Comparison of ENCODE assay signal across 1 cellular context in the genomic region with DNA sequence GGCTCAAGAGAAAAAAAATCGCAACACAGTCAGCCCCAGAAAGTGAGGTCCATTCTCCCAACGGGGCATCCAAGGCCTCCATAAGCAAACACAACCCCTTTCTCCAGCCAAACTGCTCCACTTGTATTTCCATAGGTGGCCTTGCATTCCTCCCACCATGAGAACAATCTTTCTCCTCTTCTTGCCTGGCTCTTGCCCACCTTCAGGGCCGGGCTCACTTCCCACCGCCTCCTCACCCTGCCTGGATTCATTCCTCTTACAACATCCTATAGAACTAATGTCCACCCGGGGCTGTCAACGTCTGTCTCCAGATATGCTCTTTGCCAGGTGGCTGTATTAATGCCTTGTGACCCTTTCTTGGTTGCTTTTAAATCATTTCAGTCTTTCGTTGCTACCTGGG.
TF ChIP-seq lines count a peak whose summit lies in the region.

No MANE protein-coding gene starts in this region.

TF ChIP-seq in SK-N-SH treated with all-trans-retinoic acid at 6 μM for 48 hours, 23 proteins besides CTCF, POLR2A, EP300 and RAD21 (continued from another document):
- TF ChIP-seq, protein P1, sequence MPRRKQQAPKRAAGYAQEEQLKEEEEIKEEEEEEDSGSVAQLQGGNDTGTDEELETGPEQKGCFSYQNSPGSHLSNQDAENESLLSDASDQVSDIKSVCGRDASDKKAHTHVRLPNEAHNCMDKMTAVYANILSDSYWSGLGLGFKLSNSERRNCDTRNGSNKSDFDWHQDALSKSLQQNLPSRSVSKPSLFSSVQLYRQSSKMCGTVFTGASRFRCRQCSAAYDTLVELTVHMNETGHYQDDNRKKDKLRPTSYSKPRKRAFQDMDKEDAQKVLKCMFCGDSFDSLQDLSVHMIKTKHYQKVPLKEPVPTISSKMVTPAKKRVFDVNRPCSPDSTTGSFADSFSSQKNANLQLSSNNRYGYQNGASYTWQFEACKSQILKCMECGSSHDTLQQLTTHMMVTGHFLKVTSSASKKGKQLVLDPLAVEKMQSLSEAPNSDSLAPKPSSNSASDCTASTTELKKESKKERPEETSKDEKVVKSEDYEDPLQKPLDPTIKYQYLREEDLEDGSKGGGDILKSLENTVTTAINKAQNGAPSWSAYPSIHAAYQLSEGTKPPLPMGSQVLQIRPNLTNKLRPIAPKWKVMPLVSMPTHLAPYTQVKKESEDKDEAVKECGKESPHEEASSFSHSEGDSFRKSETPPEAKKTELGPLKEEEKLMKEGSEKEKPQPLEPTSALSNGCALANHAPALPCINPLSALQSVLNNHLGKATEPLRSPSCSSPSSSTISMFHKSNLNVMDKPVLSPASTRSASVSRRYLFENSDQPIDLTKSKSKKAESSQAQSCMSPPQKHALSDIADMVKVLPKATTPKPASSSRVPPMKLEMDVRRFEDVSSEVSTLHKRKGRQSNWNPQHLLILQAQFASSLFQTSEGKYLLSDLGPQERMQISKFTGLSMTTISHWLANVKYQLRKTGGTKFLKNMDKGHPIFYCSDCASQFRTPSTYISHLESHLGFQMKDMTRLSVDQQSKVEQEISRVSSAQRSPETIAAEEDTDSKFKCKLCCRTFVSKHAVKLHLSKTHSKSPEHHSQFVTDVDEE (CRISPR knock-in tag; IDR thresholded peaks at IDR 0.05) = no peak
- TF ChIP-seq TOX (CRISPR knock-in tag; IDR thresholded peaks at IDR 0.05; ENCODE audit: borderline replicate concordance) (no peak), ARNTL (CRISPR knock-in tag; IDR thresholded peaks at IDR 0.05; ENCODE audit: borderline replicate concordance, low read depth) (no peak), PPARA (CRISPR knock-in tag; IDR thresholded peaks at IDR 0.05; ENCODE audit: borderline replicate concordance) (no peak), ISL1 (CRISPR knock-in tag; IDR thresholded peaks at IDR 0.05) (no peak), SNAI2 (CRISPR knock-in tag; IDR thresholded peaks at IDR 0.05) (no peak)
- TF ChIP-seq, protein P2, sequence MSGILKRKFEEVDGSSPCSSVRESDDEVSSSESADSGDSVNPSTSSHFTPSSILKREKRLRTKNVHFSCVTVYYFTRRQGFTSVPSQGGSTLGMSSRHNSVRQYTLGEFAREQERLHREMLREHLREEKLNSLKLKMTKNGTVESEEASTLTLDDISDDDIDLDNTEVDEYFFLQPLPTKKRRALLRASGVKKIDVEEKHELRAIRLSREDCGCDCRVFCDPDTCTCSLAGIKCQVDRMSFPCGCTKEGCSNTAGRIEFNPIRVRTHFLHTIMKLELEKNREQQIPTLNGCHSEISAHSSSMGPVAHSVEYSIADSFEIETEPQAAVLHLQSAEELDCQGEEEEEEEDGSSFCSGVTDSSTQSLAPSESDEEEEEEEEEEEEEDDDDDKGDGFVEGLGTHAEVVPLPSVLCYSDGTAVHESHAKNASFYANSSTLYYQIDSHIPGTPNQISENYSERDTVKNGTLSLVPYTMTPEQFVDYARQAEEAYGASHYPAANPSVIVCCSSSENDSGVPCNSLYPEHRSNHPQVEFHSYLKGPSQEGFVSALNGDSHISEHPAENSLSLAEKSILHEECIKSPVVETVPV (CRISPR knock-in tag; IDR thresholded peaks at IDR 0.05) = no peak
